In genomic region chr15:77527164-77527778, GRCh38 we compare ENCODE assay signal across 10 cellular contexts.
DNase-seq lines count a peak whose midpoint lies in the region; ATAC-seq and TF ChIP-seq lines count a peak whose summit lies in the region.
"Had no signal": no experiment of that assay in that cellular context is flagged by ENCODE, and none has a peak within 500 bp of the region (broad histone marks: within the 10 kb centered on the region; RNA-seq: fewer than 3 reads in every experiment).

No MANE protein-coding gene starts in this region.

- no peak for TF ChIP-seq POLR2A in upper lobe of left lung (IDR thresholded peaks at IDR 0.05)

- DNase-seq in NCI-H2227 (lab: John Stamatoyannopoulos, UW; ENCODE audit: unreplicated experiment) (peak; percentile 37), NCI-H2227 treated with DMSO at 0.1 percent for 48 hours (lab: John Stamatoyannopoulos, UW) (no peak), SW480 (ENCODE audit: low spot score) (peak; percentile 43), upper lobe of left lung (no peak), GOT3 (lab: John Stamatoyannopoulos, UW) (no peak), T-helper 2 cell (no peak)
- DNase-seq in stimulated activated CD4-positive, alpha-beta T cell treated with anti-CD3 and anti-CD28 coated beads, Interleukin-2, amount 100 ng/mL, for 24 hours, result no peak
- DNase-seq: AML-193, SW 1271 had no signal

- no peak for TF ChIP-seq CTCF in upper lobe of left lung (IDR thresholded peaks at IDR 0.05)

- 29 to 100% methylated on average over 1 to 14 of the region's 15 CpGs for WGBS in upper lobe of left lung, 2 donors

- H3K36me3 ChIP-seq in upper lobe of left lung, result no peaks in the 10 kb centered on the region

- ATAC-seq in upper lobe of left lung (ENCODE audit: low FRiP score in 2 of 2), result peak; percentile 30 to 72

- H3K9me3 ChIP-seq in iPS-18c (ENCODE audit: control insufficient read depth, insufficient read depth, low read length) (no peaks in the 10 kb centered on the region), upper lobe of left lung (no peaks in the 10 kb centered on the region)

- no peak for TF ChIP-seq EP300 in upper lobe of left lung (IDR thresholded peaks at IDR 0.05)

- H3K4me3 ChIP-seq in iPS-18c (ENCODE audit: insufficient read depth, low read depth, low read length) (0 out of 2 replicates have a peak overlapping the region, but pooled peaks have one; percentile 2), upper lobe of left lung (no peak overlapping the region)

- peak overlapping the region in 2 of 4 donors; percentile 24 to 27 for H3K27ac ChIP-seq in upper lobe of left lung

- H3K4me1 ChIP-seq in upper lobe of left lung, result peaks cover 2 to 15% (median 9%) of the 10 kb centered on the region in 4 donors

- no peaks in the 10 kb centered on the region for H3K27me3 ChIP-seq in upper lobe of left lung

Comparison
In these comparisons a context has a peak if more than half of its experiments do, and no peak if none do; other contexts are left out.
1. DNase-seq: peak in NCI-H2227 (single experiment) and SW480 (single experiment); none in NCI-H2227 treated with DMSO at 0.1 percent for 48 hours (single experiment), upper lobe of left lung (0 of 2), GOT3 (single experiment), T-helper 2 cell (0 of 5) and stimulated activated CD4-positive, alpha-beta T cell treated with anti-CD3 and anti-CD28 coated beads, Interleukin-2, amount 100 ng/mL, for 24 hours (0 of 2).